21 cellular contexts compared by ENCODE assay signal in the genomic region with DNA sequence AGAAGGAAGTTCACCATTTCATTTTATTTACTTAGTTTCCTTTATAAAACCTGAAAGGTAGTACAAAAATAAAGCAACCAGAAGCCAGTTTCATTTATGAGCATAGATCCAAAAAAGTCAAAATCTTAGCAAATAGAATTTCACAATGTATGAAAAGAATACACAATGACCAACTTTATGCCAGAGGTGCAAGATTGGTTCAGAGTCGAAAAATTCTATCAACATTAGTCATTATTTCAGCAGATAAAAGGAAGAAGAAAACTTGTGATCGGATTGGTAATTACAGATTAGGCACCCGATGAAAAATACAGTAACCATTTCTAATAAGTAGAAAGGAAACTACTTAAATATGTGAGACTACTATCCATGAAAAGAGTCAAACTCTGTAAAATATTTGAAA.
"Had no signal": no experiment of that assay in that cellular context is flagged by ENCODE, and none has a peak within 500 bp of the region (broad histone marks: within the 10 kb centered on the region; RNA-seq: fewer than 3 reads in every experiment).

No MANE protein-coding gene starts in this region.

- H3K4me1 Mint-ChIP-seq: activated naive CD8-positive, alpha-beta T cell treated with anti-CD3 and anti-CD28 coated beads for 36 hours had no signal

- H3K4me3 ChIP-seq: gastrocnemius medialis, heart left ventricle, left lung, right atrium auricular region, tibial artery had no signal

- H3K36me3 Mint-ChIP-seq: activated naive CD8-positive, alpha-beta T cell treated with anti-CD3 and anti-CD28 coated beads for 36 hours had no signal

- FAIRE-seq: kidney had no signal

- DNase-seq: activated CD4-positive, alpha-beta T cell treated with anti-CD3 and anti-CD28 coated beads, Interleukin-2, amount 50 U/mL, for 1 hour; activated CD4-positive, CD25-positive, alpha-beta regulatory T cell treated with anti-CD3 and anti-CD28 coated beads, Interleukin-2, amount 50 U/mL, for 72 hours; activated CD8-positive, alpha-beta memory T cell treated with anti-CD3 and anti-CD28 coated beads for 24 hours; activated CD8-positive, alpha-beta memory T cell treated with anti-CD3 and anti-CD28 coated beads, Interleukin-2, amount 50 U/mL, for 48 hours; activated gamma-delta T cell treated with Interleukin-2 at 50 U/mL for 16 hours; activated naive CD8-positive, alpha-beta T cell treated with anti-CD3 and anti-CD28 coated beads for 36 hours; cerebellar nuclear complex; effector CD4-positive, alpha-beta T cell; gastrocnemius medialis; heart left ventricle; kidney; left lung; occipital lobe; stimulated activated CD4-positive, alpha-beta T cell treated with anti-CD3 and anti-CD28 coated beads, Interleukin-12 subunit alpha, Interleukin-12 subunit beta, amount 100 ng/mL, for 4 hours; stimulated activated CD4-positive, alpha-beta T cell treated with anti-CD3 and anti-CD28 coated beads, Interleukin-1b, Interleukin-23, amount 100 ng/mL, for 48 hours; stimulated activated naive CD4-positive, alpha-beta T cell treated with Interleukin-2 at 50 U/mL for 16 hours; substantia nigra; tibial artery had no signal

- H3K36me3 ChIP-seq: gastrocnemius medialis had no signal

- H3K4me1 ChIP-seq: gastrocnemius medialis, left lung, tibial artery had no signal

- H3K27me3 ChIP-seq: brain microvascular endothelial cell, gastrocnemius medialis, heart left ventricle, left lung, right atrium auricular region, tibial artery had no signal

- ATAC-seq: gastrocnemius medialis, heart left ventricle, left lung had no signal

- H3K27ac Mint-ChIP-seq: activated naive CD8-positive, alpha-beta T cell treated with anti-CD3 and anti-CD28 coated beads for 36 hours had no signal

- H3K27me3 Mint-ChIP-seq: activated naive CD8-positive, alpha-beta T cell treated with anti-CD3 and anti-CD28 coated beads for 36 hours had no signal

- H3K9me3 ChIP-seq: gastrocnemius medialis, heart left ventricle, left lung, right atrium auricular region, tibial artery had no signal

- H3K27ac ChIP-seq: epithelial cell of prostate, gastrocnemius medialis, heart left ventricle, left lung, right atrium auricular region, tibial artery had no signal

- H3K4me3 Mint-ChIP-seq: activated naive CD8-positive, alpha-beta T cell treated with anti-CD3 and anti-CD28 coated beads for 36 hours had no signal

- H3K9me3 Mint-ChIP-seq: activated naive CD8-positive, alpha-beta T cell treated with anti-CD3 and anti-CD28 coated beads for 36 hours had no signal
